In the genomic region with DNA sequence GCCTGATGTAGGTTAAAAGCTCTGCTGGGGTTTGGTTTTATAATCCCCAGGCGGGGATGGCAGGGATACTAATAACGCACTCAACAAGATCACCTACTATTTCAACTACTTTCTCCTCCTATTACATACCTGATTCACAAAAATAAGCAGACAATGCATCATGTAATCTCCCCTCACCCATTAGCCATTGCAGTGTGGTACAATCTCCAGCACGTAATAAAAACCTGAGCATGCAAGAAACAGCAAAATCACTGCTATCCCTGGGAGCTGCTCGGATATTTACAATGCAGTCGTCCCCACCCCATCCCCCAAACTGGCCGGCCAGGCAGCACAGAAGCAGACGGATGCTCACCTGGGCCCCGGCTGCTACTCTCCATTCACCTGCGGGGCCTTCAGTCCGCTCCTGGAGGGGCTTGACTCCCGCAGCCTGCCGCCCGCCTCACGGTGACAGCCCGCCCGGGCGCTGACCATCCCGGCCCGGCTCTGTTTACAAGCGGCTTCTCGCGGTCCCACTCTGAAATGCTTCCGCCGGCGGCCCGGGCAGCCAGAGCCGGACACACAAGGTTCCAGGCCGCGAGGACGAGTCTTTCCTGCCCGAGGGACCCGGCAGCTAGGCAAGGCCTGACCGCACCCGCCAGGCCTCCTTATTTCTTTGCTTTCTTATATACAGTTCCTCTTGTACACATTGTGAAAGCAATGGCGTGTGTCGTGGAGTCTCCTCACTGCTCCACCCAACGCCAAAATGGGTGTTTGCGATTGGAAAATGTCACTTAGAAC, we compare ENCODE assay signal across 8 cellular contexts. TPM values are rescaled to one million over a fixed set of nuclear protein-coding genes. Genes with fewer than 3 reads are reported as not detected.
DNase-seq lines count a peak whose midpoint lies in the region; ATAC-seq and TF ChIP-seq lines count a peak whose summit lies in the region.

A gene with protein sequence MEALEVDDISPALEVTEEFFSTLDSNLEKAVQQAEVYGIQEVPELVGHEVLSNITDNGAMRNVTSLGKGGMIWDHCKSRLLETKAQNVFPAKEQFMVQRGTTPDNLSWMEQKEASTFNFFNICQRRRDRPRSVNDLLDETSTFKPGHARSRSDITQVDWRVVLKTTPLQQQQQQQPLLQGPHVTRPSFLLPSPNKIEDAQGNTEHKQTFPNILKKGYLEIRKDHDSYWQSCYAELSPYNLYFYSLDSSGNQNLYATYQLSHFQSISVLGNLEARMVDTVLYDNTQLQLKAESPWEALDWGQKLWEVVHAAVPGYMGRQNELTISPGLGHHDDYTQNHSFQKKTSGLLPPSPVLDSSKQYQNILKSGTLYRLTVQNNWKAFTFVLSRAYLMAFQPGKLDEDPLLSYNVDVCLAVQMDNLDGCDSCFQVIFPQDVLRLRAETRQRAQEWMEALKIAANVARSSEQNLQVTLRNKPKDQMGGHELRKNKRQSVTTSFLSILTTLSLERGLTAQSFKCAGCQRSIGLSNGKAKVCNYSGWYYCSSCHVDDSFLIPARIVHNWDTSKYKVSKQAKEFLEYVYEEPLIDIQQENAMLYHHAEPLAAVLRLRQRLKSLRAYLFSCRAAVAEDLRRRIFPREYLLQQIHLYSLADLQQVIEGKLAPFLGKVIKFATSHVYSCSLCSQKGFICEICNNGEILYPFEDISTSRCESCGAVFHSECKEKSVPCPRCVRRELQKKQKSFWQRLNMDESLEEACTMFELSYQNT (minus strand): TSS at position 491 of the 777 bp plus-strand sequence. CDS start 23,888 bp downstream, outside the sequence.

- ATAC-seq in GM18867 (IDR thresholded peaks at IDR 0.05; ENCODE audit: unreplicated experiment): peak; percentile 94
- peak; percentile 93 for ATAC-seq in HG03097 (IDR thresholded peaks at IDR 0.05; ENCODE audit: low FRiP score, unreplicated experiment)

- no peaks in the 10 kb centered on the region for H3K27me3 ChIP-seq in colonic mucosa

- H3K4me3 ChIP-seq in colonic mucosa: peak within 1 kb of the TSS; percentile 63

- no peak for TF ChIP-seq CTCF in colonic mucosa (IDR thresholded peaks at IDR 0.05)

- DNase-seq in AG08396 (ENCODE audit: low spot score) (peak; percentile 85), NCI-H345 treated with DMSO at 0.1 percent for 48 hours (lab: John Stamatoyannopoulos, UW; ENCODE audit: unreplicated experiment) (peak; percentile 71), colonic mucosa (peak; percentile 89), left kidney (ENCODE audit: low read depth, low spot score) (peak; percentile 94)
- peak; percentile 67 to 68 for DNase-seq in activated CD4-positive, alpha-beta T cell treated with anti-CD3 and anti-CD28 coated beads for 4 hours
- peak; percentile 81 to 84 for DNase-seq in stimulated activated CD4-positive, alpha-beta T cell treated with anti-CD3 and anti-CD28 coated beads, Interleukin-2, amount 100 ng/mL, for 24 hours

- H3K4me1 ChIP-seq in colonic mucosa: no peaks in the 10 kb centered on the region

- peak within 1 kb of the TSS; percentile 67 for H3K27ac ChIP-seq in colonic mucosa

- H3K36me3 ChIP-seq in colonic mucosa: no peaks in the 10 kb centered on the region

- peak within 1 kb of the TSS; percentile 65 to 96 for H3K9ac ChIP-seq in colonic mucosa (ENCODE audit: low read depth in 2 of 2, low read length in 2 of 2)

- no peaks in the 10 kb centered on the region for H3K9me3 ChIP-seq in colonic mucosa

- intact Hi-C loops in colonic mucosa (cut with DNase I): no loop called here

RNA-seq across cellular contexts. Expression of the gene that starts here (rescaled TPM):
- 1 to 10 TPM; 5.7 to 8.3 TPM for total RNA-seq in colonic mucosa

Comparison
In these comparisons a context has a peak if more than half of its experiments do, and no peak if none do; other contexts are left out.
1. Peak in every context shown above with its lines: DNase-seq, ATAC-seq, H3K4me3 ChIP-seq and H3K27ac ChIP-seq.